ENCODE assay signal across 10 cellular contexts in the genomic region with DNA sequence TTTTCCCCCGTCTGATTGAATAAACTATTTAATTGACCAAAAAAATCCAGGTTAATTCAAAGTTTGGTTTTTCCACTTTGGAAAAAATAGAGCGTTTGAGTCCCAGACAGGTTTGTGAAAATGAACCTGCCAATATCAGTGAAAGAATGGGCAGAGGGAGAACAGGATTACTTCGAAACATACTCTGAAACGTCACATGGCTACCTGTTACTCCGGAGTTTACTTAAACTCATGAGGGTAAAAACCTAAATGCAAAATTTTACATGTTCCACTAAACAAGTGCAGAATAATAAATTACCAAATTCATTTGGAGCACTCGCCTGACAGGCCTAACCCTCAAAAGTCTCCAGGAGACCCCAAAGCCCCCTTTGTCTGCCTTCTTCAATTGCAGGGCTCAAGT.
"Had no signal": no experiment of that assay in that cellular context is flagged by ENCODE, and none has a peak within 500 bp of the region (broad histone marks: within the 10 kb centered on the region; RNA-seq: fewer than 3 reads in every experiment).

No MANE protein-coding gene starts in this region.

- ATAC-seq: stimulated activated naive CD8-positive, alpha-beta T cell treated with anti-CD3 and anti-CD28 coated beads, Interleukin-15, amount 100 ng/mL, for 72 hours had no signal

- H3K36me3 Mint-ChIP-seq: activated naive CD4-positive, alpha-beta T cell treated with anti-CD3 and anti-CD28 coated beads, Interleukin-2, amount 50 U/mL, for 24 hours; mesothelial cell of epicardium had no signal

- H3K4me3 ChIP-seq: esophagus squamous epithelium had no signal

- H3K4me1 Mint-ChIP-seq: activated naive CD4-positive, alpha-beta T cell treated with anti-CD3 and anti-CD28 coated beads, Interleukin-2, amount 50 U/mL, for 24 hours had no signal

- H3K4me3 Mint-ChIP-seq: activated naive CD4-positive, alpha-beta T cell treated with anti-CD3 and anti-CD28 coated beads, Interleukin-2, amount 50 U/mL, for 24 hours; stimulated activated naive CD8-positive, alpha-beta T cell treated with anti-CD3 and anti-CD28 coated beads, Interleukin-15, amount 100 ng/mL, for 72 hours had no signal

- H3K9me3 Mint-ChIP-seq: activated naive CD4-positive, alpha-beta T cell treated with anti-CD3 and anti-CD28 coated beads, Interleukin-2, amount 50 U/mL, for 24 hours; mesothelial cell of epicardium; stimulated activated naive CD8-positive, alpha-beta T cell treated with anti-CD3 and anti-CD28 coated beads, Interleukin-15, amount 100 ng/mL, for 72 hours had no signal

- H3K27ac Mint-ChIP-seq: activated naive CD4-positive, alpha-beta T cell treated with anti-CD3 and anti-CD28 coated beads, Interleukin-2, amount 50 U/mL, for 24 hours; stimulated activated naive CD8-positive, alpha-beta T cell treated with anti-CD3 and anti-CD28 coated beads, Interleukin-15, amount 100 ng/mL, for 72 hours had no signal

- H3K9me3 ChIP-seq: esophagus squamous epithelium, heart left ventricle had no signal

- DNase-seq: activated T-cell treated with anti-CD3 and anti-CD28 coated beads, Interleukin-2, amount 50 U/mL, for 1 hour; dorsolateral prefrontal cortex; esophagus squamous epithelium; heart left ventricle; left ventricle myocardium superior; posterior cingulate gyrus; stimulated activated CD4-positive, alpha-beta T cell treated with anti-CD3 and anti-CD28 coated beads, Interleukin-4, amount 100 ng/mL, for 4 hours; stimulated activated naive CD8-positive, alpha-beta T cell treated with anti-CD3 and anti-CD28 coated beads, Interleukin-15, amount 100 ng/mL, for 72 hours had no signal

- H3K27ac ChIP-seq: dorsolateral prefrontal cortex, esophagus squamous epithelium had no signal

- H3K36me3 ChIP-seq: esophagus squamous epithelium, heart left ventricle had no signal

- H3K27me3 ChIP-seq: esophagus squamous epithelium had no signal
